In genomic region chr1:184163674-184164470, GRCh38 we compare ENCODE assay signal across 8 cellular contexts.
DNase-seq lines count a peak whose midpoint lies in the region; ATAC-seq and TF ChIP-seq lines count a peak whose summit lies in the region.

No MANE protein-coding gene starts in this region.

- no peaks in the 10 kb centered on the region for H3K9me2 ChIP-seq in Karpas-422 (replicated peaks; ENCODE audit: insufficient read depth, low read length)

- no peaks in the 10 kb centered on the region for H3K27me3 ChIP-seq in GM06990 (replicated peaks; ENCODE audit: control insufficient read depth, insufficient read depth, low read length)
- H3K27me3 ChIP-seq in Karpas-422 (ENCODE audit: low read length), result no peaks in the 10 kb centered on the region
- H3K27me3 ChIP-seq in BE2C, result no peaks in the 10 kb centered on the region

- no peaks in the 10 kb centered on the region for H4K20me1 ChIP-seq in Karpas-422 (ENCODE audit: insufficient read depth, low read depth, low read length)

- H2AFZ ChIP-seq in Karpas-422 (ENCODE audit: low read length), result no peak overlapping the region

- ATAC-seq in GM21529 (IDR thresholded peaks at IDR 0.05; ENCODE audit: unreplicated experiment), result peak; percentile 84
- no peak for ATAC-seq in GM19023 (IDR thresholded peaks at IDR 0.05; ENCODE audit: unreplicated experiment)

- peak; percentile 40 for DNase-seq in GM06990 (ENCODE audit: extremely low read depth, insufficient read length)
- DNase-seq in Karpas-422, result peak; percentile 44
- DNase-seq in fibroblast of mammary gland (ENCODE audit: low read depth), result peak; percentile 86
- DNase-seq in BE2C, result no peak
- DNase-seq in activated CD4-positive, alpha-beta T cell treated with anti-CD3 and anti-CD28 coated beads, Interleukin-2, amount 50 U/mL, for 1 hour, result no peak
- DNase-seq in NCI-H510A (lab: John Stamatoyannopoulos, UW), result no peak

- TF ChIP-seq CTCF in GM06990 (IDR thresholded peaks at IDR 0.05; ENCODE audit: insufficient read depth, low read length, poor library complexity, severe bottlenecking), result peak; percentile 9
- no peak for TF ChIP-seq CTCF in fibroblast of mammary gland (conservative IDR thresholded peaks at IDR 0.05; ENCODE audit: control insufficient read depth, insufficient read depth, low read depth, low read length)
- no peak for TF ChIP-seq CTCF in BE2C (IDR thresholded peaks at IDR 0.05; ENCODE audit: low read depth, low read length)

- peaks cover 8% of the 10 kb centered on the region; the same call in 1 of the 2 replicates for H3K4me1 ChIP-seq in Karpas-422 (ENCODE audit: low read length)
- peaks cover 3% of the 10 kb centered on the region for H3K4me1 ChIP-seq in BE2C

- no peak overlapping the region for H3K9ac ChIP-seq in Karpas-422 (ENCODE audit: low read length)

- H3K4me2 ChIP-seq in Karpas-422 (ENCODE audit: low read depth, low read length, poor library complexity, severe bottlenecking), result no peak overlapping the region

- no peaks in the 10 kb centered on the region for H3K36me3 ChIP-seq in GM06990 (ENCODE audit: control insufficient read depth, insufficient read depth, low read length)
- no peaks in the 10 kb centered on the region for H3K36me3 ChIP-seq in Karpas-422 (ENCODE audit: insufficient read depth, low read length)
- H3K36me3 ChIP-seq in BE2C, result no peaks in the 10 kb centered on the region

- H3K27ac ChIP-seq in Karpas-422 (ENCODE audit: low read length), result no peak overlapping the region

- no peaks in the 10 kb centered on the region for H3K79me2 ChIP-seq in Karpas-422 (ENCODE audit: low read length)

- H3K4me3 ChIP-seq in GM06990 (replicated peaks; ENCODE audit: low read depth, low read length), result no peak overlapping the region
- no peak overlapping the region for H3K4me3 ChIP-seq in Karpas-422 (ENCODE audit: low read length)
- no peak overlapping the region for H3K4me3 ChIP-seq in fibroblast of mammary gland (ENCODE audit: control insufficient read depth, low read depth, low read length)
- no peak overlapping the region for H3K4me3 ChIP-seq in BE2C (ENCODE audit: low read depth, low read length)

- H3K9me3 ChIP-seq in Karpas-422 (ENCODE audit: low read length) (no peaks in the 10 kb centered on the region), BE2C (no peaks in the 10 kb centered on the region)

Comparison
In these comparisons a context has a peak if more than half of its experiments do, and no peak if none do; other contexts are left out.
1. DNase-seq: peak in GM06990 (single experiment), Karpas-422 (single experiment) and fibroblast of mammary gland (single experiment); none in BE2C (single experiment), activated CD4-positive, alpha-beta T cell treated with anti-CD3 and anti-CD28 coated beads, Interleukin-2, amount 50 U/mL, for 1 hour (single experiment) and NCI-H510A (single experiment).